Comparison of ENCODE assay signal across 8 cellular contexts in genomic region chr15:90062023-90062728, GRCh38. TPM values are rescaled to one million over a fixed set of nuclear protein-coding genes. Genes with fewer than 3 reads are reported as not detected.
DNase-seq lines count a peak whose midpoint lies in the region; ATAC-seq and TF ChIP-seq lines count a peak whose summit lies in the region.

No MANE protein-coding gene starts in this region.

- TF ChIP-seq CTCF in fibroblast of pulmonary artery (IDR thresholded peaks at IDR 0.05; ENCODE audit: low read length, missing control alignments), result no peak

- H3K27me3 Mint-ChIP-seq in CD4-positive, CD25-positive, alpha-beta regulatory T cell, result no peaks in the 10 kb centered on the region

- H3K4me3 Mint-ChIP-seq in CD4-positive, CD25-positive, alpha-beta regulatory T cell, result peak overlapping the region; percentile 71 to 89 (median 78)

- no peak overlapping the region for H3K4me3 ChIP-seq in CD4-positive, CD25-positive, alpha-beta regulatory T cell (ENCODE audit: low read depth, low read length)
- no peak overlapping the region for H3K4me3 ChIP-seq in fibroblast of pulmonary artery (replicated peaks; ENCODE audit: low read depth, low read length)

- peaks cover 43% of the 10 kb centered on the region for H3K4me1 ChIP-seq in CD4-positive, CD25-positive, alpha-beta regulatory T cell (ENCODE audit: control insufficient read depth, insufficient read depth, low read length, poor library complexity, severe bottlenecking)

- H3K9me3 ChIP-seq in CD4-positive, CD25-positive, alpha-beta regulatory T cell (ENCODE audit: control insufficient read depth in 2 of 2, low read length in 2 of 2), result no peaks in the 10 kb centered on the region

- H3K9me3 Mint-ChIP-seq in CD4-positive, CD25-positive, alpha-beta regulatory T cell, result peaks cover 0 to 3% (median 0%) of the 10 kb centered on the region in 7 donors

- no peaks in the 10 kb centered on the region for H3K27me3 ChIP-seq in CD4-positive, CD25-positive, alpha-beta regulatory T cell (ENCODE audit: control insufficient read depth, insufficient read depth, low read length)

- peaks cover 0 to 63% (median 26%) of the 10 kb centered on the region in 4 donors for H3K4me1 Mint-ChIP-seq in CD4-positive, CD25-positive, alpha-beta regulatory T cell

- no peaks in the 10 kb centered on the region for H3K36me3 Mint-ChIP-seq in CD4-positive, CD25-positive, alpha-beta regulatory T cell

- no peaks in the 10 kb centered on the region for H3K36me3 ChIP-seq in CD4-positive, CD25-positive, alpha-beta regulatory T cell (ENCODE audit: control insufficient read depth, insufficient read depth, low read length)

- peak; percentile 41 to 83 (median 63) for DNase-seq in CD4-positive, CD25-positive, alpha-beta regulatory T cell
- DNase-seq in NCI-H2081 (lab: John Stamatoyannopoulos, UW) (peak; percentile 95 to 98), fibroblast of pulmonary artery (ENCODE audit: low read depth) (peak; percentile 29), pons (ENCODE audit: low spot score) (peak; percentile 45), germinal center (ENCODE audit: low spot score) (no peak), occipital lobe (lab: John Stamatoyannopoulos, UW) (no peak), cortex of kidney (lab: John Stamatoyannopoulos, UW) (no peak)
- peak; percentile 35 to 38 for DNase-seq in activated CD4-positive, alpha-beta T cell treated with anti-CD3 and anti-CD28 coated beads, Interleukin-2, amount 50 U/mL, for 4 hours

- ATAC-seq in CD4-positive, CD25-positive, alpha-beta regulatory T cell (ENCODE audit: low read depth in 2 of 2), result peak; percentile 32 to 61

- peak overlapping the region; percentile 95 to 98 (median 95) for H3K27ac Mint-ChIP-seq in CD4-positive, CD25-positive, alpha-beta regulatory T cell

- peak overlapping the region; percentile 82 for H3K27ac ChIP-seq in CD4-positive, CD25-positive, alpha-beta regulatory T cell (ENCODE audit: insufficient read depth, low read length, poor library complexity, severe bottlenecking)

RNA-seq across cellular contexts. Expression of gene IDH2, which starts 40.1 kb away (rescaled TPM):
- 60.8 TPM for total RNA-seq in CD4-positive, CD25-positive, alpha-beta regulatory T cell
- polyA plus RNA-seq in CD4-positive, CD25-positive, alpha-beta regulatory T cell, result 100 to 1,000 TPM in 2 of 4 donors, 10 to 100 TPM in 2; 88.4 to 123 (median 97.1) TPM
- total RNA-seq in occipital lobe, result 65.7 TPM

Comparison
In these comparisons a context has a peak if more than half of its experiments do, and no peak if none do; other contexts are left out.
1. DNase-seq: peak in CD4-positive, CD25-positive, alpha-beta regulatory T cell (3 of 3), NCI-H2081 (2 of 2), activated CD4-positive, alpha-beta T cell treated with anti-CD3 and anti-CD28 coated beads, Interleukin-2, amount 50 U/mL, for 4 hours (2 of 2), fibroblast of pulmonary artery (single experiment) and pons (single experiment); none in germinal center (single experiment), occipital lobe (single experiment) and cortex of kidney (single experiment).